ENCODE assay signal across 8 cellular contexts in genomic region chr1:154386643-154387352, GRCh38. TPM values are rescaled to one million over a fixed set of nuclear protein-coding genes. Genes with fewer than 3 reads are reported as not detected.
DNase-seq lines count a peak whose midpoint lies in the region; ATAC-seq and TF ChIP-seq lines count a peak whose summit lies in the region.

No MANE protein-coding gene starts in this region.

- no peak overlapping the region for H4K5ac ChIP-seq in H9 (ENCODE audit: insufficient read length, low read depth, low read length)

- H3K18ac ChIP-seq in mesenchymal stem cell (ENCODE audit: low read depth in 1 of 2, low read length in 2 of 2) (no peak overlapping the region), H9 (ENCODE audit: insufficient read length, low read depth, low read length) (no peak overlapping the region)

- H3K27me3 ChIP-seq in mesenchymal stem cell (ENCODE audit: control insufficient read depth in 1 of 2, insufficient read depth in 1 of 2, low read length in 2 of 2): peaks cover 0 to 6% of the 10 kb centered on the region in 2 experiments
- peaks cover 95% of the 10 kb centered on the region for H3K27me3 ChIP-seq in WERI-Rb-1 (ENCODE audit: insufficient read depth, low read depth, severe bottlenecking)
- H3K27me3 ChIP-seq in H9 (ENCODE audit: insufficient read depth, low read length): no peaks in the 10 kb centered on the region
- H3K27me3 ChIP-seq in gastroesophageal sphincter: no peaks in the 10 kb centered on the region

- CTCF ChIA-PET in Calu3 (lab: Charles Lee): interaction anchor here (0.6 kb wide), 1 partner anchor 1115 kb away, joined by 4 read pairs; no protein-coding TSS in a partner anchor
- CTCF ChIA-PET in activated CD8-positive, alpha-beta T cell treated with anti-CD3 and anti-CD28 coated beads for 36 hours (lab: Charles Lee): interaction anchor here (0.9 to 1.5 kb wide), 6 partner anchors 16 to 698 kb away, joined by 3 to 7 read pairs (median 4); no protein-coding TSS in a partner anchor

- no peaks in the 10 kb centered on the region for H3K79me1 ChIP-seq in mesenchymal stem cell (replicated peaks; ENCODE audit: low read length, poor library complexity, severe bottlenecking)
- H3K79me1 ChIP-seq in H9 (ENCODE audit: insufficient read depth, low read depth, low read length, poor library complexity, severe bottlenecking): no peaks in the 10 kb centered on the region

- H3K14ac ChIP-seq in mesenchymal stem cell (ENCODE audit: low read length in 2 of 2): no peak overlapping the region
- H3K14ac ChIP-seq in H9 (ENCODE audit: insufficient read depth, low read length): no peak overlapping the region

- H2AFZ ChIP-seq in mesenchymal stem cell (ENCODE audit: low read depth, low read length): no peak overlapping the region
- no peak overlapping the region for H2AFZ ChIP-seq in H9 (ENCODE audit: low read length)

- peak overlapping the region; percentile 7 for H3K27ac Mint-ChIP-seq in Calu3 (ENCODE audit: unreplicated experiment)
- peak overlapping the region; percentile 96 for H3K27ac Mint-ChIP-seq in activated CD8-positive, alpha-beta T cell treated with anti-CD3 and anti-CD28 coated beads for 36 hours
- H3K27ac Mint-ChIP-seq in H9: no peak overlapping the region

- H4K8ac ChIP-seq in mesenchymal stem cell (ENCODE audit: low read length): no peak overlapping the region
- no peak overlapping the region for H4K8ac ChIP-seq in H9 (replicated peaks; ENCODE audit: insufficient read length, low read depth, low read length)

- peak overlapping the region; percentile 66 for H3K9ac ChIP-seq in mesenchymal stem cell (ENCODE audit: low read length)
- H3K9ac ChIP-seq in H9 (ENCODE audit: extremely low read depth, insufficient read length, low read length): no peak overlapping the region

- H3K23ac ChIP-seq in mesenchymal stem cell (ENCODE audit: low read length in 2 of 2) (no peak overlapping the region), H9 (ENCODE audit: insufficient read length, low read depth, low read length) (no peak overlapping the region)

- ATAC-seq in HG03066 (IDR thresholded peaks at IDR 0.05; ENCODE audit: low read depth, unreplicated experiment): peak; percentile 67
- peak; percentile 94 for ATAC-seq in activated CD8-positive, alpha-beta T cell treated with anti-CD3 and anti-CD28 coated beads for 36 hours
- ATAC-seq in gastroesophageal sphincter: no peak

- 88% methylated on average over 11 of the region's 11 CpGs for WGBS in mesenchymal stem cell
- WGBS in H9 (ENCODE audit: extremely low coverage, insufficient read length, low lambda C conversion rate): no CpG with 5 or more reads among the region's 11 CpGs
- 61% methylated on average over 5 of the region's 11 CpGs; no CpG with 5 or more reads in 1 of the 2 donors for WGBS in gastroesophageal sphincter (ENCODE audit: low coverage in 1 of 2), 2 donors

- H4K91ac ChIP-seq in mesenchymal stem cell (ENCODE audit: low read length) (no peak overlapping the region), H9 (ENCODE audit: insufficient read length, low read depth, low read length) (no peak overlapping the region)

- H2BK20ac ChIP-seq in H9 (ENCODE audit: low read depth, low read length, poor library complexity, severe bottlenecking): no peak overlapping the region

- H3K4me1 Mint-ChIP-seq in Calu3 (ENCODE audit: low read depth, unreplicated experiment) (peaks cover 19% of the 10 kb centered on the region), H9 (peaks cover 3% of the 10 kb centered on the region in 2 experiments; a peak in 1 of 4 replicates)
- peaks cover 43% of the 10 kb centered on the region for H3K4me1 Mint-ChIP-seq in activated CD8-positive, alpha-beta T cell treated with anti-CD3 and anti-CD28 coated beads for 36 hours (ENCODE audit: low read depth)

- H3K36me3 Mint-ChIP-seq in Calu3 (ENCODE audit: insufficient read depth, unreplicated experiment) (no peaks in the 10 kb centered on the region), H9 (ENCODE audit: insufficient read depth in 1 of 3, low read depth in 3 of 3) (no peaks in the 10 kb centered on the region)
- no peaks in the 10 kb centered on the region for H3K36me3 Mint-ChIP-seq in activated CD8-positive, alpha-beta T cell treated with anti-CD3 and anti-CD28 coated beads for 36 hours (ENCODE audit: low read depth)

- H3K4me1 ChIP-seq in mesenchymal stem cell (ENCODE audit: control insufficient read depth, insufficient read depth, low read depth, low read length) (no peaks in the 10 kb centered on the region), H9 (ENCODE audit: insufficient read depth, low read length) (no peaks in the 10 kb centered on the region), gastroesophageal sphincter (no peaks in the 10 kb centered on the region)

- no peak overlapping the region for H2BK15ac ChIP-seq in mesenchymal stem cell (ENCODE audit: low read depth, poor library complexity, severe bottlenecking)
- H2BK15ac ChIP-seq in H9 (ENCODE audit: low read depth, low read length): no peak overlapping the region

- POLR2A ChIA-PET in activated CD8-positive, alpha-beta T cell treated with anti-CD3 and anti-CD28 coated beads for 36 hours (lab: Charles Lee): interaction anchor here (0.6 to 2.6 kb wide), 15 partner anchors 9 to 459 kb away, joined by 3 to 15 read pairs (median 4); no protein-coding TSS in a partner anchor

- H3K36me3 ChIP-seq in mesenchymal stem cell (ENCODE audit: control insufficient read depth in 1 of 2, insufficient read depth in 2 of 2, low read depth in 1 of 2, low read length in 2 of 2) (no peaks in the 10 kb centered on the region), WERI-Rb-1 (no peaks in the 10 kb centered on the region), gastroesophageal sphincter (no peaks in the 10 kb centered on the region)

- no peaks in the 10 kb centered on the region for H3K79me2 ChIP-seq in H9 (ENCODE audit: insufficient read depth, low read length)

- H3K4me3 Mint-ChIP-seq in Calu3 (ENCODE audit: low read depth, unreplicated experiment): peak overlapping the region; percentile 6
- H3K4me3 Mint-ChIP-seq in activated CD8-positive, alpha-beta T cell treated with anti-CD3 and anti-CD28 coated beads for 36 hours: peak overlapping the region; percentile 57
- H3K4me3 Mint-ChIP-seq in H9: no peak overlapping the region

- intact Hi-C loops in Calu3 (cut with micrococcal nuclease; ENCODE audit: unreplicated experiment): no loop called here
- intact Hi-C loops in activated CD8-positive, alpha-beta T cell treated with anti-CD3 and anti-CD28 coated beads for 36 hours (cut with micrococcal nuclease): no loop called here

- no peak for TF ChIP-seq POLR2A in gastroesophageal sphincter (IDR thresholded peaks at IDR 0.05)

- no peak overlapping the region for H3K56ac ChIP-seq in H9 (ENCODE audit: insufficient read length, low read depth, low read length)

- TF ChIP-seq CTCF in Calu3 (IDR thresholded peaks at IDR 0.05; ENCODE audit: unreplicated experiment) (no peak), WERI-Rb-1 (IDR thresholded peaks at IDR 0.05; ENCODE audit: low read depth, low read length) (no peak), H9 (conservative IDR thresholded peaks at IDR 0.05) (no peak), gastroesophageal sphincter (IDR thresholded peaks at IDR 0.05) (no peak)
- no peak for TF ChIP-seq CTCF in activated CD8-positive, alpha-beta T cell treated with anti-CD3 and anti-CD28 coated beads for 36 hours (IDR thresholded peaks at IDR 0.05)

- H2BK120ac ChIP-seq in mesenchymal stem cell (ENCODE audit: low read depth, low read length) (no peak overlapping the region), H9 (ENCODE audit: low read depth, low read length, poor library complexity, severe bottlenecking) (no peak overlapping the region)

- H3K4ac ChIP-seq in mesenchymal stem cell (ENCODE audit: low read depth in 1 of 2, low read length in 2 of 2) (no peak overlapping the region), H9 (ENCODE audit: low read depth, low read length) (no peak overlapping the region)

- H3K9me3 ChIP-seq in mesenchymal stem cell (ENCODE audit: control insufficient read depth, low read length) (no peaks in the 10 kb centered on the region), WERI-Rb-1 (ENCODE audit: severe bottlenecking) (peaks cover 11% of the 10 kb centered on the region), H9 (ENCODE audit: control insufficient read depth, low read depth, low read length) (no peaks in the 10 kb centered on the region), gastroesophageal sphincter (no peaks in the 10 kb centered on the region)

- no peak for TF ChIP-seq EP300 in gastroesophageal sphincter (IDR thresholded peaks at IDR 0.05)

- H2BK5ac ChIP-seq in mesenchymal stem cell (ENCODE audit: low read depth, low read length, poor library complexity, severe bottlenecking) (no peak overlapping the region), H9 (ENCODE audit: insufficient read length, low read length) (no peak overlapping the region)

- no peaks in the 10 kb centered on the region for H4K20me1 ChIP-seq in H9 (ENCODE audit: control insufficient read depth, insufficient read depth, insufficient read length)

- no peak overlapping the region for H3K4me2 ChIP-seq in mesenchymal stem cell (ENCODE audit: low read length, poor library complexity, severe bottlenecking)
- no peak overlapping the region for H3K4me2 ChIP-seq in H9 (ENCODE audit: insufficient read depth, insufficient read length, low read length)

- no peak overlapping the region for H3T11ph ChIP-seq in H9 (ENCODE audit: low read length)

- H2BK12ac ChIP-seq in mesenchymal stem cell (ENCODE audit: low read length in 2 of 2) (no peak overlapping the region), H9 (ENCODE audit: insufficient read length, low read depth, low read length) (no peak overlapping the region)

- no peak overlapping the region for H3K27ac ChIP-seq in mesenchymal stem cell (ENCODE audit: low read length, poor library complexity, severe bottlenecking)
- no peak overlapping the region for H3K27ac ChIP-seq in WERI-Rb-1
- H3K27ac ChIP-seq in H9 (ENCODE audit: insufficient read length, low read depth, low read length): no peak overlapping the region
- no peak overlapping the region for H3K27ac ChIP-seq in gastroesophageal sphincter

- no peaks in the 10 kb centered on the region for H3K9me3 Mint-ChIP-seq in Calu3 (ENCODE audit: low read depth, unreplicated experiment)
- H3K9me3 Mint-ChIP-seq in activated CD8-positive, alpha-beta T cell treated with anti-CD3 and anti-CD28 coated beads for 36 hours: peaks cover 2% of the 10 kb centered on the region
- no peaks in the 10 kb centered on the region for H3K9me3 Mint-ChIP-seq in H9

- no peak overlapping the region for H2AK5ac ChIP-seq in mesenchymal stem cell (ENCODE audit: low read length, severe bottlenecking)
- H2AK5ac ChIP-seq in H9 (ENCODE audit: insufficient read length, low read length): no peak overlapping the region

- H3K4me3 ChIP-seq in mesenchymal stem cell (ENCODE audit: insufficient read depth in 1 of 2, low read depth in 1 of 2, low read length in 2 of 2) (no peak overlapping the region), WERI-Rb-1 (ENCODE audit: low read depth, low read length) (no peak overlapping the region), gastroesophageal sphincter (no peak overlapping the region)

- DNase-seq in Calu3 (no peak), mesenchymal stem cell (no peak), WERI-Rb-1 (no peak), H9 (no peak), SK-N-DZ (ENCODE audit: low spot score) (no peak)
- DNase-seq in activated CD8-positive, alpha-beta T cell treated with anti-CD3 and anti-CD28 coated beads for 36 hours: peak; percentile 99

- BruUV-seq in Calu3 (replicated peaks; lab: Mats Ljungman, UMichigan): no TSS peak

- no peaks in the 10 kb centered on the region for H3K23me2 ChIP-seq in H9 (ENCODE audit: insufficient read length, low read depth, low read length, poor library complexity, severe bottlenecking)

- H3K27me3 Mint-ChIP-seq in Calu3 (ENCODE audit: unreplicated experiment) (no peaks in the 10 kb centered on the region), H9 (ENCODE audit: low read depth) (no peaks in the 10 kb centered on the region)
- H3K27me3 Mint-ChIP-seq in activated CD8-positive, alpha-beta T cell treated with anti-CD3 and anti-CD28 coated beads for 36 hours: no peaks in the 10 kb centered on the region

RNA-seq across cellular contexts. Expression of gene IL6R, which starts 18.3 kb away (rescaled TPM):
- total RNA-seq in Calu3 (2022) (5.0 and 8.3 TPM in 2 replicates), H9 (2021) (1.7 and 2.8 TPM in 2 replicates), gastroesophageal sphincter (10 to 100 TPM; 44.7 to 59.4 (median 55.5) TPM)
- total RNA-seq in activated CD8-positive, alpha-beta T cell treated with anti-CD3 and anti-CD28 coated beads for 36 hours: 1 to 10 TPM; 2.2 to 2.5 TPM
- polyA plus RNA-seq in mesenchymal stem cell (2013, experiment 1 of 2): 9.3 TPM
- 9.8 TPM for polyA plus RNA-seq in mesenchymal stem cell (2013, experiment 2 of 2)
- not detected in 2 replicates for polyA plus RNA-seq in SK-N-DZ (2014; cell fraction: cytosol; rRNA removed)
- polyA plus RNA-seq in SK-N-DZ (2014; cell fraction: nucleus; rRNA removed): not detected in 2 replicates

Comparison
In these comparisons a context has a peak if more than half of its experiments do, and no peak if none do; other contexts are left out.
1. H3K27ac Mint-ChIP-seq: peak in Calu3 (single experiment) and activated CD8-positive, alpha-beta T cell treated with anti-CD3 and anti-CD28 coated beads for 36 hours (single experiment); none in H9 (0 of 3).
2. H3K4me3 Mint-ChIP-seq: peak in Calu3 (single experiment) and activated CD8-positive, alpha-beta T cell treated with anti-CD3 and anti-CD28 coated beads for 36 hours (single experiment); none in H9 (0 of 2).